Comparison of ENCODE assay signal across 8 cellular contexts in the genomic region with DNA sequence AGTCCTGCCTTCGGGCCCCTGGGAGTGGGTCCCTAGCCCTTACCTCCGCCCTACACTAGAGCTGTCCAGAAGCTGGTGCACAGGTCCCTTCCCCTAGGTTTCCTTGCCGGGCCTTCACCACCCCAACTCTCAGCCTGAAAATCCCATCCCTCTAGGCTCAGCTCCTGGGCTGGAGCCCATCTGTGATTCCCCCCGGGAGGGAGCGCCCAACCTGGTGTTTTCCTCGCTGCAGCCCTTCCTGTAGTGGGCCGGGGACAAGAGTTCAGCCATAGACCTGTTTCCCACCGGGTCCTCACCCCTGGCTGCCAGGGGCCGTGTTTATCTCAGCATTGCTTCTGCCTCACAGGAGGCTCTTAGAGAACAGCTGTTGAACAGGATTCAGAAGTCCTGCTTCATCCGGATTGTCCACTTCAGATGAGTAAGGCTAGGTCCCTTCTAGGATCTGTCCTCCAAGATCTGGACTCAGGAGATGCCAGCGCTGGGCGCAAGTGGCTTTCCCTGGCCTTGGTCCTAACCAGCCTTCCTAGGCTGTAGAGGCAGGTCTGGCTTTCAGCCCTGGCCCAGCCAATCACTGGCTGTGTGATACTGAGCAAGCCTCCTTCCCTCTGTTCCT. TPM values are rescaled to one million over a fixed set of nuclear protein-coding genes. Genes with fewer than 3 reads are reported as not detected.
DNase-seq lines count a peak whose midpoint lies in the region; ATAC-seq and TF ChIP-seq lines count a peak whose summit lies in the region.

No MANE protein-coding gene starts in this region.

- H3K4me3 Mint-ChIP-seq in IgD-negative memory B cell: peak overlapping the region; percentile 83 to 97 (median 94)

- TF ChIP-seq CTCF in AG10803 (conservative IDR thresholded peaks at IDR 0.05; ENCODE audit: low read length): no peak

- no peak for ATAC-seq in HG03442 (IDR thresholded peaks at IDR 0.05; ENCODE audit: unreplicated experiment)
- no peak for ATAC-seq in HG03045 (IDR thresholded peaks at IDR 0.05; ENCODE audit: unreplicated experiment)

- H3K9me3 ChIP-seq in muscle layer of duodenum (ENCODE audit: control insufficient read depth in 1 of 2, low read length in 2 of 2): no peaks in the 10 kb centered on the region

- no peaks in the 10 kb centered on the region for H3K36me3 ChIP-seq in muscle layer of duodenum (ENCODE audit: control insufficient read depth in 1 of 2, insufficient read depth in 2 of 2, low read length in 2 of 2)

- peak overlapping the region; percentile 83 for H3K27ac ChIP-seq in muscle layer of duodenum (ENCODE audit: low read length)

- peak overlapping the region; percentile 85 to 95 (median 85) for H3K27ac Mint-ChIP-seq in IgD-negative memory B cell

- H3K4me1 Mint-ChIP-seq in IgD-negative memory B cell: peaks cover 38 to 54% (median 49%) of the 10 kb centered on the region in 3 donors

- peak overlapping the region; percentile 75 for H3K4me3 ChIP-seq in AG10803 (ENCODE audit: low read length)
- H3K4me3 ChIP-seq in muscle layer of duodenum (ENCODE audit: low read depth in 1 of 2, low read length in 2 of 2): peak overlapping the region; percentile 70 to 85

- H3K9me3 Mint-ChIP-seq in IgD-negative memory B cell: no peaks in the 10 kb centered on the region

- no peaks in the 10 kb centered on the region for H3K36me3 Mint-ChIP-seq in IgD-negative memory B cell

- H3K27me3 ChIP-seq in muscle layer of duodenum (ENCODE audit: low read depth, low read length): no peaks in the 10 kb centered on the region

- H3K4me1 ChIP-seq in muscle layer of duodenum (ENCODE audit: control insufficient read depth in 1 of 2, insufficient read depth in 2 of 2, low read length in 2 of 2): peaks cover 26 to 54% of the 10 kb centered on the region in 2 donors

- peaks cover 1% of the 10 kb centered on the region for H3K27me3 Mint-ChIP-seq in IgD-negative memory B cell

- peak; percentile 31 for DNase-seq in AG10803 (ENCODE audit: low read depth)
- DNase-seq in dermis blood vessel endothelial cell: peak; percentile 46
- DNase-seq in stimulated activated CD4-positive, alpha-beta T cell treated with anti-CD3 and anti-CD28 coated beads, Interleukin-12 subunit alpha, Interleukin-12 subunit beta, amount 100 ng/mL, for 4 hours: no peak
- no peak for DNase-seq in activated CD8-positive, alpha-beta memory T cell treated with anti-CD3 and anti-CD28 coated beads, Interleukin-2, amount 50 U/mL, for 4 hours

RNA-seq across cellular contexts. Expression of a gene that starts 1.0 kb away (rescaled TPM):
- 36.2 TPM for polyA plus RNA-seq in IgD-negative memory B cell
- total RNA-seq in dermis blood vessel endothelial cell: 32.4 and 45.6 TPM in 2 replicates

RNA-seq across cellular contexts. Expression of a gene that starts 31.7 kb away (rescaled TPM):
- 0.64 TPM for polyA plus RNA-seq in IgD-negative memory B cell
- under 0.01 and 0.19 TPM in 2 replicates for total RNA-seq in dermis blood vessel endothelial cell

RNA-seq across cellular contexts. Expression of a gene that starts 53.2 kb away (rescaled TPM):
- polyA plus RNA-seq in IgD-negative memory B cell: 82.0 TPM
- 338 and 359 TPM in 2 replicates for total RNA-seq in dermis blood vessel endothelial cell

Comparison
In these comparisons a context has a peak if more than half of its experiments do, and no peak if none do; other contexts are left out.
1. DNase-seq: peak in AG10803 (single experiment) and dermis blood vessel endothelial cell (single experiment); none in stimulated activated CD4-positive, alpha-beta T cell treated with anti-CD3 and anti-CD28 coated beads, Interleukin-12 subunit alpha, Interleukin-12 subunit beta, amount 100 ng/mL, for 4 hours (single experiment) and activated CD8-positive, alpha-beta memory T cell treated with anti-CD3 and anti-CD28 coated beads, Interleukin-2, amount 50 U/mL, for 4 hours (single experiment).